Comparison of ENCODE assay signal across 1 cellular context in the genomic region with DNA sequence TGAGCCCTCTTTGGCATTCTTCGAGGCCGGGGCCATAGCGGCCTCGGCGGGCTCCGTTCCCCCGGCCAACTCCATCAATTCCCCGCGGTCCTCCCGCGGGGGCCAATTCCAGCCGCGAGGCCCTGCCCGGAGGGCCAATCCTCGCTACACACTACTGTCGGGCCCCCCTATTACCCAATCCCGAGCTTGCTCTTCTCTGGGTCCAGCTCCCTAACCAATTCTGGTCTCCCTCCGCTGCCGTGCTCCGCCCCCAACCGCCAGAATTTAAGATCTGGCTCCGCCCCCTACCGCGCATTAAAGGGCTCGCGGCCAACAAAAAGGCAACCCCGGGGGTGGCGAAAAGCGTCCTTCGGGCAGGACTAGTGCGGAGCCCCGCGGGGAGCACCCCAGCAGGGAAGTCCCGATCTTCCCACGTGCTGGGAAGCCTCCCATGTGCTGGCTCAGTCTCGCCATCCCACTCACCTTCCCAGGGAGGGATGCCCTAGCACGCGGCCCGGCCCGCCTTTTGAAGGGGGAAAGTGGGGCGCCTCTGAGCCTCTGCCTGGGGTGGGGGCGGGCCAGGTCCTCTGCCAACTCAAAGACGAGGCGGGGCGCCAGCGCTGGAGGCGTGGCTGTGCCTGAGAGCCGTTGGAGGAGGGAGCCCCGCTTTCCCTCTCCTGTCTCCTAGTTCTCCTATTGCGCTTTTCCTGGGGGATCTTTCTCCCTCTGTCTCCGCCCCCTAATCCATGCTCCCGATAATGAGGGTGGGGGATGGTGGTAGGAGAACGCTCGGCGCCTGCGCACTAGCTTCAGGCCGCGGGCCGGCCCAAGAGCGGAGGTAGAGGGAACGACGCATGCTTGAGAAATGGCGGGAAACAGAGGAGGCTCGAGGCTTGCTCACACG.
TF ChIP-seq lines count a peak whose summit lies in the region.

No MANE protein-coding gene starts in this region.

TF ChIP-seq in K562, 482 proteins besides CTCF, POLR2A, EP300 and RAD21 (continued from another document):
- TF ChIP-seq, protein P1, sequence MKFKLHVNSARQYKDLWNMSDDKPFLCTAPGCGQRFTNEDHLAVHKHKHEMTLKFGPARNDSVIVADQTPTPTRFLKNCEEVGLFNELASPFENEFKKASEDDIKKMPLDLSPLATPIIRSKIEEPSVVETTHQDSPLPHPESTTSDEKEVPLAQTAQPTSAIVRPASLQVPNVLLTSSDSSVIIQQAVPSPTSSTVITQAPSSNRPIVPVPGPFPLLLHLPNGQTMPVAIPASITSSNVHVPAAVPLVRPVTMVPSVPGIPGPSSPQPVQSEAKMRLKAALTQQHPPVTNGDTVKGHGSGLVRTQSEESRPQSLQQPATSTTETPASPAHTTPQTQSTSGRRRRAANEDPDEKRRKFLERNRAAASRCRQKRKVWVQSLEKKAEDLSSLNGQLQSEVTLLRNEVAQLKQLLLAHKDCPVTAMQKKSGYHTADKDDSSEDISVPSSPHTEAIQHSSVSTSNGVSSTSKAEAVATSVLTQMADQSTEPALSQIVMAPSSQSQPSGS (CRISPR knock-in tag; IDR thresholded peaks at IDR 0.05) = no peak
- TF ChIP-seq PCBP1 (IDR thresholded peaks at IDR 0.05; ENCODE audit: low read depth, low read length, poor library complexity, severe bottlenecking) = no peak
- TF ChIP-seq ZNF76 (CRISPR knock-in tag; IDR thresholded peaks at IDR 0.05; ENCODE audit: borderline replicate concordance) = no peak
- TF ChIP-seq, protein P2, sequence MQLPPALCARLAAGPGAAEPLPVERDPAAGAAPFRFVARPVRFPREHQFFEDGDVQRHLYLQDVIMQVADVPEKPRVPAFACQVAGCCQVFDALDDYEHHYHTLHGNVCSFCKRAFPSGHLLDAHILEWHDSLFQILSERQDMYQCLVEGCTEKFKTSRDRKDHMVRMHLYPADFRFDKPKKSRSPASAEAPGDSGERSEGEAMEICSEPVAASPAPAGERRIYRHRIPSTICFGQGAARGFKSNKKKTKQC (CRISPR knock-in tag; IDR thresholded peaks at IDR 0.05) = no peak
- TF ChIP-seq, protein P3, sequence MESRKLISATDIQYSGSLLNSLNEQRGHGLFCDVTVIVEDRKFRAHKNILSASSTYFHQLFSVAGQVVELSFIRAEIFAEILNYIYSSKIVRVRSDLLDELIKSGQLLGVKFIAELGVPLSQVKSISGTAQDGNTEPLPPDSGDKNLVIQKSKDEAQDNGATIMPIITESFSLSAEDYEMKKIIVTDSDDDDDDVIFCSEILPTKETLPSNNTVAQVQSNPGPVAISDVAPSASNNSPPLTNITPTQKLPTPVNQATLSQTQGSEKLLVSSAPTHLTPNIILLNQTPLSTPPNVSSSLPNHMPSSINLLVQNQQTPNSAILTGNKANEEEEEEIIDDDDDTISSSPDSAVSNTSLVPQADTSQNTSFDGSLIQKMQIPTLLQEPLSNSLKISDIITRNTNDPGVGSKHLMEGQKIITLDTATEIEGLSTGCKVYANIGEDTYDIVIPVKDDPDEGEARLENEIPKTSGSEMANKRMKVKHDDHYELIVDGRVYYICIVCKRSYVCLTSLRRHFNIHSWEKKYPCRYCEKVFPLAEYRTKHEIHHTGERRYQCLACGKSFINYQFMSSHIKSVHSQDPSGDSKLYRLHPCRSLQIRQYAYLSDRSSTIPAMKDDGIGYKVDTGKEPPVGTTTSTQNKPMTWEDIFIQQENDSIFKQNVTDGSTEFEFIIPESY (CRISPR knock-in tag; IDR thresholded peaks at IDR 0.05) = peak; percentile 75; the same call in 1 of the 2 replicates
- no peak for TF ChIP-seq SMARCB1 (IDR thresholded peaks at IDR 0.05; ENCODE audit: insufficient read length, low read depth)
- no peak for TF ChIP-seq MEIS2 (IDR thresholded peaks at IDR 0.05; ENCODE audit: partially characterized antibody)
- no peak for TF ChIP-seq KLF10 (CRISPR knock-in tag; IDR thresholded peaks at IDR 0.05)
- TF ChIP-seq GTF2A2 (tag; IDR thresholded peaks at IDR 0.05) = no peak
- peak; percentile 90; the same call in 1 of the 2 replicates for TF ChIP-seq MGA (IDR thresholded peaks at IDR 0.05)
- peak; percentile 91 to 94 for TF ChIP-seq E2F6 (IDR thresholded peaks at IDR 0.05; ENCODE audit: borderline replicate concordance in 1 of 2, extremely low read depth in 1 of 2, insufficient read depth in 1 of 2, insufficient read length in 1 of 2, low read depth in 1 of 2, low read length in 1 of 2, poor library complexity in 1 of 2, severe bottlenecking in 1 of 2)
- TF ChIP-seq, protein P4, sequence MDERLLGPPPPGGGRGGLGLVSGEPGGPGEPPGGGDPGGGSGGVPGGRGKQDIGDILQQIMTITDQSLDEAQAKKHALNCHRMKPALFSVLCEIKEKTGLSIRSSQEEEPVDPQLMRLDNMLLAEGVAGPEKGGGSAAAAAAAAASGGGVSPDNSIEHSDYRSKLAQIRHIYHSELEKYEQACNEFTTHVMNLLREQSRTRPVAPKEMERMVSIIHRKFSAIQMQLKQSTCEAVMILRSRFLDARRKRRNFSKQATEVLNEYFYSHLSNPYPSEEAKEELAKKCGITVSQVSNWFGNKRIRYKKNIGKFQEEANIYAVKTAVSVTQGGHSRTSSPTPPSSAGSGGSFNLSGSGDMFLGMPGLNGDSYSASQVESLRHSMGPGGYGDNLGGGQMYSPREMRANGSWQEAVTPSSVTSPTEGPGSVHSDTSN (CRISPR knock-in tag; IDR thresholded peaks at IDR 0.05; ENCODE audit: low read depth) = no peak
- TF ChIP-seq, protein P4 (tag; conservative IDR thresholded peaks at IDR 0.05; ENCODE audit: low read depth) = no peak
- peak; percentile 87 for TF ChIP-seq L3MBTL2 (IDR thresholded peaks at IDR 0.05)
- no peak for TF ChIP-seq HEY1 (CRISPR knock-in tag; IDR thresholded peaks at IDR 0.05; ENCODE audit: borderline replicate concordance)
- no peak for TF ChIP-seq HMG20B (CRISPR knock-in tag; IDR thresholded peaks at IDR 0.05)
- TF ChIP-seq ARID2 (IDR thresholded peaks at IDR 0.05) = no peak
- TF ChIP-seq JUN (IDR thresholded peaks at IDR 0.05; ENCODE audit: borderline replicate concordance, low read depth, low read length) = no peak
- TF ChIP-seq JUN (CRISPR knock-in tag; IDR thresholded peaks at IDR 0.05; ENCODE audit: borderline replicate concordance) = no peak
